In genomic region chr2:64865073-64865830, GRCh38 we compare ENCODE assay signal across 9 cellular contexts.
DNase-seq lines count a peak whose midpoint lies in the region; ATAC-seq, FAIRE-seq and TF ChIP-seq lines count a peak whose summit lies in the region.
"Had no signal": no experiment of that assay in that cellular context is flagged by ENCODE, and none has a peak within 500 bp of the region (broad histone marks: within the 10 kb centered on the region; RNA-seq: fewer than 3 reads in every experiment).

No MANE protein-coding gene starts in this region.

- H3K79me2 ChIP-seq in HepG2 (ENCODE audit: insufficient read depth, low read length) = no peaks in the 10 kb centered on the region

- peak; percentile 60; the same call in 1 of the 2 replicates for TF ChIP-seq CTCF in HepG2 (CRISPR knock-in tag; IDR thresholded peaks at IDR 0.05)

- no peaks in the 10 kb centered on the region for H4K20me1 ChIP-seq in HepG2 (ENCODE audit: insufficient read depth, low read length)

- TF ChIP-seq EP300 in HepG2 (IDR thresholded peaks at IDR 0.05; ENCODE audit: low read depth in 2 of 2, low read length in 2 of 2) (no peak), HepG2 (CRISPR knock-in tag; IDR thresholded peaks at IDR 0.05; ENCODE audit: borderline replicate concordance) (no peak)

- H3K36me3 ChIP-seq in HepG2 (replicated peaks in 1 of 2; ENCODE audit: control insufficient read depth in 1 of 2, insufficient read depth in 2 of 2, low read length in 2 of 2) = no peaks in the 10 kb centered on the region

- FAIRE-seq in HepG2 (lab: Jason Lieb, UNC) = no peak
- FAIRE-seq: A204.1 had no signal

- H3K4me2 ChIP-seq in HepG2 (ENCODE audit: low read depth, low read length) = peak overlapping the region; percentile 97

- TF ChIP-seq RAD21 in HepG2 (CRISPR knock-in tag; IDR thresholded peaks at IDR 0.05) = peak; percentile 98

- H3K27ac ChIP-seq in HepG2 (ENCODE audit: extremely low read length, insufficient read depth, low read length) = no peak overlapping the region

- no peak overlapping the region for H3K27ac Mint-ChIP-seq in dendritic cell treated with granulocyte-macrophage colony-stimulating factor and Interleukin-4, amounts not matched to agents 40 ng/mL and 50 ng/mL, for 4 days

- BruUV-seq in HepG2 (replicated peaks; lab: Mats Ljungman, UMichigan) = no TSS peak

- no peaks in the 10 kb centered on the region for H3K9me3 Mint-ChIP-seq in dendritic cell treated with granulocyte-macrophage colony-stimulating factor and Interleukin-4, amounts not matched to agents 40 ng/mL and 50 ng/mL, for 4 days

- peaks cover 30% of the 10 kb centered on the region for H3K4me1 ChIP-seq in HepG2 (ENCODE audit: insufficient read depth, low read length)

- in situ Hi-C loops in HepG2 (cut with HindIII; ENCODE audit: extremely low pct_ligation_motif_present, low pct_unique_long_range_greater_than_20kb) = no loop called here

- H2AFZ ChIP-seq in HepG2 (ENCODE audit: low read length) = peak overlapping the region; percentile 66

- POLR2A ChIA-PET in HepG2 (lab: Yijun Ruan, JAX) = interaction anchor here (0.8 to 1.5 kb wide), 3 partner anchors 211 to 341 kb away, joined by 3 to 7 read pairs (median 4); partner anchors contain the start of genes AFTPH and SERTAD2

- H3K9me3 ChIP-seq in HepG2 (ENCODE audit: low read length) = no peaks in the 10 kb centered on the region

- CTCF ChIA-PET in HepG2 (lab: Yijun Ruan, JAX; ENCODE audit: low intra/inter-chr PET ratio, low total read pairs) = interaction anchor here (0.8 to 2.8 kb wide), 7 partner anchors 203 to 534 kb away, joined by 3 to 22 read pairs (median 11); partner anchors contain the start of gene AFTPH

- H3K4me1 Mint-ChIP-seq in dendritic cell treated with granulocyte-macrophage colony-stimulating factor and Interleukin-4, amounts not matched to agents 40 ng/mL and 50 ng/mL, for 4 days (ENCODE audit: low read depth) = no peaks in the 10 kb centered on the region

- intact Hi-C loops in dendritic cell treated with granulocyte-macrophage colony-stimulating factor and Interleukin-4, amounts not matched to agents 40 ng/mL and 50 ng/mL, for 4 days (cut with micrococcal nuclease) = loop anchor here (1.0 to 2.0 kb wide), 4 partner anchors 34 to 340 kb away; partner anchors contain the start of gene AFTPH
- intact Hi-C loops in HepG2 (cut with micrococcal nuclease; ENCODE audit: unreplicated experiment) = loop anchor here (1.0 to 2.0 kb wide), 3 partner anchors 219 to 340 kb away; partner anchors contain the start of gene AFTPH

- no peaks in the 10 kb centered on the region for H3K36me3 Mint-ChIP-seq in dendritic cell treated with granulocyte-macrophage colony-stimulating factor and Interleukin-4, amounts not matched to agents 40 ng/mL and 50 ng/mL, for 4 days (ENCODE audit: low read depth)

- WGBS in HepG2 (ENCODE audit: low lambda C conversion rate) = under 1% methylated on average over 50 of the region's 67 CpGs

- H3K9ac ChIP-seq in HepG2 (ENCODE audit: insufficient read depth, low read depth, low read length) = peak overlapping the region; percentile 54

- DNase-seq in NCI-H1092 treated with DMSO at 0.1 percent for 48 hours (lab: John Stamatoyannopoulos, UW) (peak; percentile 42), NCI-H1092 (lab: John Stamatoyannopoulos, UW) (no peak), NCI-H2171 (lab: John Stamatoyannopoulos, UW) (peak; percentile 59), HepG2 (ENCODE audit: low spot score) (no peak)
- peak; percentile 39 to 46 for DNase-seq in activated CD4-positive, alpha-beta T cell treated with anti-CD3 and anti-CD28 coated beads, Interleukin-2, amount 50 U/mL, for 24 hours (ENCODE audit: low read depth in 1 of 2, low spot score in 1 of 2)
- peak; percentile 64 to 67 for DNase-seq in stimulated activated CD4-positive, alpha-beta T cell treated with anti-CD3 and anti-CD28 coated beads, Interleukin-2, amount 100 ng/mL, for 24 hours

- peak overlapping the region; percentile 68 for H3K4me3 Mint-ChIP-seq in dendritic cell treated with granulocyte-macrophage colony-stimulating factor and Interleukin-4, amounts not matched to agents 40 ng/mL and 50 ng/mL, for 4 days

- ATAC-seq in HG02623 (IDR thresholded peaks at IDR 0.05; ENCODE audit: unreplicated experiment) = peak; percentile 51
- peak; percentile 90 for ATAC-seq in HepG2

- H3K27me3 ChIP-seq in HepG2 (ENCODE audit: control insufficient read depth in 1 of 2, insufficient read depth in 2 of 2, low read length in 2 of 2) = peaks cover 5 to 61% of the 10 kb centered on the region in 2 experiments

- H3K4me3 ChIP-seq in HepG2 (replicated peaks in 1 of 3; ENCODE audit: insufficient read depth in 1 of 3, low read depth in 2 of 3, low read length in 3 of 3) = peak overlapping the region; percentile 78 to 86 (median 81)

- peaks cover 3% of the 10 kb centered on the region for H3K27me3 Mint-ChIP-seq in dendritic cell treated with granulocyte-macrophage colony-stimulating factor and Interleukin-4, amounts not matched to agents 40 ng/mL and 50 ng/mL, for 4 days

- no peak for TF ChIP-seq POLR2A in HepG2 (IDR thresholded peaks at IDR 0.05; ENCODE audit: insufficient read depth in 1 of 2, low read depth in 2 of 2, low read length in 2 of 2)

TF ChIP-seq in HepG2, 621 proteins besides CTCF, POLR2A, EP300 and RAD21 (continues in another document):
- TF ChIP-seq MXD1 (CRISPR knock-in tag; IDR thresholded peaks at IDR 0.05) = peak; percentile 68; the same call in 1 of the 2 replicates
- TF ChIP-seq BHLHE40 (IDR thresholded peaks at IDR 0.05; ENCODE audit: low read length) = no peak
- no peak for TF ChIP-seq PAX8 (CRISPR knock-in tag; IDR thresholded peaks at IDR 0.05; ENCODE audit: borderline replicate concordance)
- TF ChIP-seq PBX3 (CRISPR knock-in tag; IDR thresholded peaks at IDR 0.05; ENCODE audit: borderline replicate concordance) = no peak
- no peak for TF ChIP-seq GABPA (IDR thresholded peaks at IDR 0.05; ENCODE audit: low read depth, low read length)
- no peak for TF ChIP-seq GABPA (CRISPR knock-in tag; IDR thresholded peaks at IDR 0.05; ENCODE audit: low read depth)
- no peak for TF ChIP-seq NCOR1 (IDR thresholded peaks at IDR 0.05; ENCODE audit: borderline replicate concordance, low read length)
- no peak for TF ChIP-seq NONO (IDR thresholded peaks at IDR 0.05)
- TF ChIP-seq NONO (CRISPR knock-in tag; conservative IDR thresholded peaks at IDR 0.05) = no peak
- TF ChIP-seq TOE1 (CRISPR knock-in tag; IDR thresholded peaks at IDR 0.05) = no peak
- TF ChIP-seq ZNF747 (CRISPR knock-in tag; IDR thresholded peaks at IDR 0.05; ENCODE audit: borderline replicate concordance) = no peak
- no peak for TF ChIP-seq ZNF784 (CRISPR knock-in tag; IDR thresholded peaks at IDR 0.05; ENCODE audit: borderline replicate concordance)
- TF ChIP-seq DMTF1 (CRISPR knock-in tag; IDR thresholded peaks at IDR 0.05) = no peak
- TF ChIP-seq ZNF33A (CRISPR knock-in tag; IDR thresholded peaks at IDR 0.05; ENCODE audit: borderline replicate concordance) = no peak

Comparison
In these comparisons a context has a peak if more than half of its experiments do, and no peak if none do; other contexts are left out.
1. DNase-seq: peak in NCI-H1092 treated with DMSO at 0.1 percent for 48 hours (single experiment), NCI-H2171 (single experiment), activated CD4-positive, alpha-beta T cell treated with anti-CD3 and anti-CD28 coated beads, Interleukin-2, amount 50 U/mL, for 24 hours (2 of 2) and stimulated activated CD4-positive, alpha-beta T cell treated with anti-CD3 and anti-CD28 coated beads, Interleukin-2, amount 100 ng/mL, for 24 hours (2 of 2); none in NCI-H1092 (single experiment) and HepG2 (single experiment).